Comparison of ENCODE assay signal across 10 cellular contexts in genomic region chr18:62585274-62586147, GRCh38.
DNase-seq lines count a peak whose midpoint lies in the region; ATAC-seq lines count a peak whose summit lies in the region.
"Had no signal": no experiment of that assay in that cellular context is flagged by ENCODE, and none has a peak within 500 bp of the region (broad histone marks: within the 10 kb centered on the region; RNA-seq: fewer than 3 reads in every experiment).

No MANE protein-coding gene starts in this region.

- CTCF ChIA-PET in activated naive CD4-positive, alpha-beta T cell treated with anti-CD3 and anti-CD28 coated beads for 36 hours (lab: Charles Lee), result interaction anchor here (0.5 to 3.2 kb wide), 15 partner anchors 8 to 587 kb away, joined by 3 to 21 read pairs (median 4); partner anchors contain the start of gene PHLPP1

- peak; percentile 81 for DNase-seq in activated naive CD4-positive, alpha-beta T cell treated with anti-CD3 and anti-CD28 coated beads for 36 hours
- peak in 2 of 3 experiments; percentile 31 to 33 for DNase-seq in stimulated activated CD4-positive, alpha-beta T cell treated with anti-CD3 and anti-CD28 coated beads, TNF-alpha, amount 100 ng/mL, for 4 hours (ENCODE audit: low read depth in 3 of 3)
- DNase-seq in NCI-H146 treated with DMSO at 0.1 percent for 48 hours (lab: John Stamatoyannopoulos, UW; ENCODE audit: unreplicated experiment) (no peak), T1000 (lab: John Stamatoyannopoulos, UW) (no peak), NCI-H1092 (lab: John Stamatoyannopoulos, UW) (no peak), GM19238 (ENCODE audit: insufficient read length, low spot score) (no peak)
- DNase-seq: NCI-H187 treated with DMSO at 0.1 percent for 48 hours had no signal

- ATAC-seq in GM19455 (IDR thresholded peaks at IDR 0.05; ENCODE audit: unreplicated experiment) (peak; percentile 28), HG03196 (IDR thresholded peaks at IDR 0.05; ENCODE audit: unreplicated experiment) (peak; percentile 22)

- H3K9me3 Mint-ChIP-seq in activated naive CD4-positive, alpha-beta T cell treated with anti-CD3 and anti-CD28 coated beads for 36 hours, result no peaks in the 10 kb centered on the region
- H3K9me3 Mint-ChIP-seq: naive thymus-derived CD4-positive, alpha-beta T cell had no signal

- H3K4me1 Mint-ChIP-seq in activated naive CD4-positive, alpha-beta T cell treated with anti-CD3 and anti-CD28 coated beads for 36 hours (ENCODE audit: low read depth), result peaks cover 42% of the 10 kb centered on the region

- intact Hi-C loops in activated naive CD4-positive, alpha-beta T cell treated with anti-CD3 and anti-CD28 coated beads for 36 hours (cut with micrococcal nuclease), result loop anchor here (1.0 to 10.0 kb wide), 15 partner anchors 31 to 737 kb away; partner anchors contain the start of gene PHLPP1

- no peaks in the 10 kb centered on the region for H3K27me3 Mint-ChIP-seq in activated naive CD4-positive, alpha-beta T cell treated with anti-CD3 and anti-CD28 coated beads for 36 hours (ENCODE audit: low read depth)
- H3K27me3 Mint-ChIP-seq: naive thymus-derived CD4-positive, alpha-beta T cell had no signal

- H3K27ac Mint-ChIP-seq in activated naive CD4-positive, alpha-beta T cell treated with anti-CD3 and anti-CD28 coated beads for 36 hours, result peak overlapping the region; percentile 92

- H3K4me3 Mint-ChIP-seq in activated naive CD4-positive, alpha-beta T cell treated with anti-CD3 and anti-CD28 coated beads for 36 hours, result peak overlapping the region; percentile 4

- peaks cover 11% of the 10 kb centered on the region for H3K36me3 Mint-ChIP-seq in activated naive CD4-positive, alpha-beta T cell treated with anti-CD3 and anti-CD28 coated beads for 36 hours (ENCODE audit: low read depth)

Comparison
In these comparisons a context has a peak if more than half of its experiments do, and no peak if none do; other contexts are left out.
1. DNase-seq: peak in activated naive CD4-positive, alpha-beta T cell treated with anti-CD3 and anti-CD28 coated beads for 36 hours (single experiment) and stimulated activated CD4-positive, alpha-beta T cell treated with anti-CD3 and anti-CD28 coated beads, TNF-alpha, amount 100 ng/mL, for 4 hours (2 of 3); none in NCI-H146 treated with DMSO at 0.1 percent for 48 hours (single experiment), T1000 (single experiment), NCI-H1092 (single experiment) and GM19238 (single experiment).